8 cellular contexts compared by ENCODE assay signal in genomic region chr5:63401434-63402046, GRCh38.
DNase-seq lines count a peak whose midpoint lies in the region; ATAC-seq and TF ChIP-seq lines count a peak whose summit lies in the region.

No MANE protein-coding gene starts in this region.

- H3K27ac Mint-ChIP-seq in HFFc6 (no peak overlapping the region), WTC11 (no peak overlapping the region)

- H3K9me3 Mint-ChIP-seq in HFFc6 (no peaks in the 10 kb centered on the region; the same call in 1 of the 2 replicates), WTC11 (no peaks in the 10 kb centered on the region)

- no peaks in the 10 kb centered on the region for H3K4me1 Mint-ChIP-seq in HFFc6 (ENCODE audit: low read depth)
- peaks cover 4% of the 10 kb centered on the region for H3K4me1 Mint-ChIP-seq in WTC11

- DNase-seq in AG08395 (ENCODE audit: low spot score) (peak; percentile 10), GM12864 (ENCODE audit: low read depth) (no peak), HFFc6 (peak; percentile 8), NCI-H1105 treated with DMSO at 0.1 percent for 48 hours (lab: John Stamatoyannopoulos, UW) (peak; percentile 54), WTC11 (ENCODE audit: low spot score) (peak; percentile 80), glomerular visceral epithelial cell (ENCODE audit: extremely low spot score) (peak; percentile 57), renal cortical epithelial cell (ENCODE audit: low read depth) (peak; percentile 47), dedifferentiated amniotic fluid mesenchymal stem cell (ENCODE audit: extremely low spot score) (no peak)

- peak; percentile 86 for ATAC-seq in WTC11

- no peak overlapping the region for H3K4me3 ChIP-seq in GM12864 (ENCODE audit: low read depth, low read length)

- H3K4me3 Mint-ChIP-seq in HFFc6 (no peak overlapping the region), WTC11 (no peak overlapping the region)

- H3K27me3 Mint-ChIP-seq in HFFc6 (ENCODE audit: insufficient read depth) (no peaks in the 10 kb centered on the region), WTC11 (ENCODE audit: low read depth) (no peaks in the 10 kb centered on the region)

- POLR2A ChIA-PET in WTC11 (lab: Charles Lee), result no interaction called here

- TF ChIP-seq CTCF in GM12864 (IDR thresholded peaks at IDR 0.05; ENCODE audit: low read depth, low read length, missing control alignments) (peak; percentile 65), HFFc6 (IDR thresholded peaks at IDR 0.05) (peak; percentile 84), WTC11 (IDR thresholded peaks at IDR 0.05) (peak; percentile 76)

- no peaks in the 10 kb centered on the region for H3K36me3 Mint-ChIP-seq in HFFc6 (ENCODE audit: low read depth)
- H3K36me3 Mint-ChIP-seq in WTC11, result no peaks in the 10 kb centered on the region

- CTCF ChIA-PET in WTC11 (lab: Charles Lee), result interaction anchor here (0.6 to 1.8 kb wide), 5 partner anchors 384 to 747 kb away, joined by 3 to 5 read pairs (median 3); no protein-coding TSS in a partner anchor

TF ChIP-seq in WTC11, 78 proteins besides CTCF, POLR2A, EP300 and RAD21:
- no peak for TF ChIP-seq FOXJ3 (CRISPR knock-in tag; IDR thresholded peaks at IDR 0.05; ENCODE audit: borderline replicate concordance)
- no peak for TF ChIP-seq ELF4 (CRISPR knock-in tag; IDR thresholded peaks at IDR 0.05; ENCODE audit: low read depth)
- TF ChIP-seq ATF6 (CRISPR knock-in tag; IDR thresholded peaks at IDR 0.05), result no peak
- TF ChIP-seq USF2 (CRISPR knock-in tag; IDR thresholded peaks at IDR 0.05), result no peak
- TF ChIP-seq FOXP1 (CRISPR knock-in tag; IDR thresholded peaks at IDR 0.05; ENCODE audit: borderline replicate concordance), result no peak
- TF ChIP-seq ZNF263 (CRISPR knock-in tag; IDR thresholded peaks at IDR 0.05; ENCODE audit: low read depth), result no peak
- no peak for TF ChIP-seq SMAD3 (CRISPR knock-in tag; IDR thresholded peaks at IDR 0.05; ENCODE audit: borderline replicate concordance)
- TF ChIP-seq ATF1 (CRISPR knock-in tag; IDR thresholded peaks at IDR 0.05), result no peak
- TF ChIP-seq NR1H2 (CRISPR knock-in tag; IDR thresholded peaks at IDR 0.05), result no peak
- TF ChIP-seq ARID4B (CRISPR knock-in tag; IDR thresholded peaks at IDR 0.05; ENCODE audit: borderline replicate concordance), result no peak
- TF ChIP-seq ZNF416 (CRISPR knock-in tag; IDR thresholded peaks at IDR 0.05), result no peak
- TF ChIP-seq NR3C1 (CRISPR knock-in tag; conservative IDR thresholded peaks at IDR 0.05; ENCODE audit: low read depth), result no peak
- TF ChIP-seq CREM (CRISPR knock-in tag; IDR thresholded peaks at IDR 0.05), result no peak
- TF ChIP-seq GABPB1 (CRISPR knock-in tag; IDR thresholded peaks at IDR 0.05), result no peak
- TF ChIP-seq ETV6 (CRISPR knock-in tag; IDR thresholded peaks at IDR 0.05), result no peak
- TF ChIP-seq ZNF317 (CRISPR knock-in tag; IDR thresholded peaks at IDR 0.05; ENCODE audit: borderline replicate concordance, low read depth), result no peak
- TF ChIP-seq SMAD4 (CRISPR knock-in tag; IDR thresholded peaks at IDR 0.05), result no peak
- no peak for TF ChIP-seq NFE2L1 (CRISPR knock-in tag; IDR thresholded peaks at IDR 0.05)

Comparison
In these comparisons a context has a peak if more than half of its experiments do, and no peak if none do; other contexts are left out.
1. DNase-seq: peak in AG08395 (single experiment), HFFc6 (single experiment), NCI-H1105 treated with DMSO at 0.1 percent for 48 hours (single experiment), WTC11 (single experiment), glomerular visceral epithelial cell (single experiment) and renal cortical epithelial cell (single experiment); none in GM12864 (single experiment) and dedifferentiated amniotic fluid mesenchymal stem cell (single experiment).
2. Peak in every context shown above with its lines, with median percentiles within 50 percentile points of each other: CTCF ChIP-seq.